Comparison of ENCODE assay signal across 8 cellular contexts in the genomic region with DNA sequence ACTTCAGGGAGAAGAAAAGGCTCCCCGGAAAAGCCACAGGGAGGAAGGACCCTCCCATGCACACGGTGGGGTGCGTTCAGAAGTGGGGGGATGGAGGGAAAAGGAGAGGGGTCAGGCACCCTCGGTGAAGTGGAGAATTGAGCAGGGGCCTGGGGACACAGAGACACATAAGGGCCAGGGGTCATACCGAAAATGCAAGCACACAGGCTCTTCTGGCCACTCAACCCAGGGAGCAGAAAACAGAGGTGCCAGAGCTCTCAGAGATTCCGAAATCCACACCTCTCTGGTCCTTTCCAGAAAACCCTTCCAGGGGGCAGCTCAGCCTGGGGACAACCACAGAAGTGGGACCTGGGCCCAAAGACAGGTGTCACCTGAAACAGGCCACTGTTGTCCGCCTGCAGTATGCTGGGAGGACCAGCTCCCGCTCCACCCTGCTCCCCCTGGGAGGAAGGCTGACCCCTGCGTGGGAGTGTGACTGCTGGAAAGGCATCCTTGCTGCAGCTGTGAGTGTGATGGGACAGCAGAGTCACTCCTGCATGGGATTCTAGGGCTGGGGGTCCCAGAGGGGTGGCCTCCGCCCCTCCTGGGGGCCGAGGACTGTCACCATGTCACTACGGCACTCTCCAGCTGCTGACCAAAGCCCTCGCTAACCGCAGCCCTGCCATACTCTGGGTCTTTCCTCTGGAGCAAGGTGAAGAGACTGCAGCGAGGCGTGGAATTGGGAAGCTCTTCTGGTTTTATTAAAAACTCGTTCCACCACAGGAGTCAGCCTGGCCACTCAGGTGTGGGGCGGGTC.
A peak's percentile ranks its signal among the peaks of the same experiment; 100 is the strongest.
DNase-seq lines count a peak whose midpoint lies in the region; ATAC-seq lines count a peak whose summit lies in the region.

No MANE protein-coding gene starts in this region.

- H3K4me3 Mint-ChIP-seq in activated T-helper 1 cell treated with anti-CD3 and anti-CD28 coated beads, Interleukin-12 subunit alpha, Interleukin-12 subunit beta, Interleukin-2, Interleukin-4 antibody, amounts not matched to agents 30 ng/mL and 10 ng/mL and 1 ng/mL, durations not matched to agents 14 hours and 24 hours and 36 hours: no peak overlapping the region

- no peaks in the 10 kb centered on the region for H3K9me3 Mint-ChIP-seq in activated T-helper 1 cell treated with anti-CD3 and anti-CD28 coated beads, Interleukin-12 subunit alpha, Interleukin-12 subunit beta, Interleukin-2, Interleukin-4 antibody, amounts not matched to agents 30 ng/mL and 10 ng/mL and 1 ng/mL, durations not matched to agents 14 hours and 24 hours and 36 hours

- peaks cover 24% of the 10 kb centered on the region for H3K27me3 Mint-ChIP-seq in activated T-helper 1 cell treated with anti-CD3 and anti-CD28 coated beads, Interleukin-12 subunit alpha, Interleukin-12 subunit beta, Interleukin-2, Interleukin-4 antibody, amounts not matched to agents 30 ng/mL and 10 ng/mL and 1 ng/mL, durations not matched to agents 14 hours and 24 hours and 36 hours (ENCODE audit: insufficient read depth)

- H3K27ac Mint-ChIP-seq in activated T-helper 1 cell treated with anti-CD3 and anti-CD28 coated beads, Interleukin-12 subunit alpha, Interleukin-12 subunit beta, Interleukin-2, Interleukin-4 antibody, amounts not matched to agents 30 ng/mL and 10 ng/mL and 1 ng/mL, durations not matched to agents 14 hours and 24 hours and 36 hours: peak overlapping the region; percentile 36

- intact Hi-C loops in activated T-helper 1 cell treated with anti-CD3 and anti-CD28 coated beads, Interleukin-12 subunit alpha, Interleukin-12 subunit beta, Interleukin-2, Interleukin-4 antibody, amounts not matched to agents 30 ng/mL and 10 ng/mL and 1 ng/mL, durations not matched to agents 14 hours and 24 hours and 36 hours (cut with micrococcal nuclease): no loop called here
- intact Hi-C loops in left ventricle myocardium superior (cut with micrococcal nuclease): no loop called here

- ATAC-seq in left ventricle myocardium superior (peak; percentile 22), HG03571 (IDR thresholded peaks at IDR 0.05; ENCODE audit: unreplicated experiment) (no peak)

- H3K4me1 Mint-ChIP-seq in activated T-helper 1 cell treated with anti-CD3 and anti-CD28 coated beads, Interleukin-12 subunit alpha, Interleukin-12 subunit beta, Interleukin-2, Interleukin-4 antibody, amounts not matched to agents 30 ng/mL and 10 ng/mL and 1 ng/mL, durations not matched to agents 14 hours and 24 hours and 36 hours (ENCODE audit: low read depth): peaks cover under 1% of the 10 kb centered on the region

- H3K36me3 Mint-ChIP-seq in activated T-helper 1 cell treated with anti-CD3 and anti-CD28 coated beads, Interleukin-12 subunit alpha, Interleukin-12 subunit beta, Interleukin-2, Interleukin-4 antibody, amounts not matched to agents 30 ng/mL and 10 ng/mL and 1 ng/mL, durations not matched to agents 14 hours and 24 hours and 36 hours (ENCODE audit: low read depth): peaks cover 9% of the 10 kb centered on the region

- in situ Hi-C loops in G401 (cut with HindIII; ENCODE audit: low sequenced_read_pairs): no loop called here

- DNase-seq in G401 (ENCODE audit: low spot score) (peak; percentile 61), left ventricle myocardium superior (no peak), retina (peak; percentile 74), NOMO-1 treated with dmso at 0.1 percent for 144 hours (lab: John Stamatoyannopoulos, UW; ENCODE audit: unreplicated experiment) (no peak), NOMO-1 treated with DMSO at 0.1 percent for 48 hours (lab: John Stamatoyannopoulos, UW; ENCODE audit: unreplicated experiment) (no peak), NCI-H2029 (lab: John Stamatoyannopoulos, UW) (no peak)
- DNase-seq in activated T-helper 1 cell treated with anti-CD3 and anti-CD28 coated beads, Interleukin-12 subunit alpha, Interleukin-12 subunit beta, Interleukin-2, Interleukin-4 antibody, amounts not matched to agents 30 ng/mL and 10 ng/mL and 1 ng/mL, durations not matched to agents 14 hours and 24 hours and 36 hours (ENCODE audit: low spot score): no peak

Comparison
In these comparisons a context has a peak if more than half of its experiments do, and no peak if none do; other contexts are left out.
1. DNase-seq: peak in G401 (single experiment) and retina (single experiment); none in activated T-helper 1 cell treated with anti-CD3 and anti-CD28 coated beads, Interleukin-12 subunit alpha, Interleukin-12 subunit beta, Interleukin-2, Interleukin-4 antibody, amounts not matched to agents 30 ng/mL and 10 ng/mL and 1 ng/mL, durations not matched to agents 14 hours and 24 hours and 36 hours (single experiment), left ventricle myocardium superior (single experiment), NOMO-1 treated with dmso at 0.1 percent for 144 hours (single experiment), NOMO-1 treated with DMSO at 0.1 percent for 48 hours (single experiment) and NCI-H2029 (single experiment).